10 cellular contexts compared by ENCODE assay signal in the genomic region with DNA sequence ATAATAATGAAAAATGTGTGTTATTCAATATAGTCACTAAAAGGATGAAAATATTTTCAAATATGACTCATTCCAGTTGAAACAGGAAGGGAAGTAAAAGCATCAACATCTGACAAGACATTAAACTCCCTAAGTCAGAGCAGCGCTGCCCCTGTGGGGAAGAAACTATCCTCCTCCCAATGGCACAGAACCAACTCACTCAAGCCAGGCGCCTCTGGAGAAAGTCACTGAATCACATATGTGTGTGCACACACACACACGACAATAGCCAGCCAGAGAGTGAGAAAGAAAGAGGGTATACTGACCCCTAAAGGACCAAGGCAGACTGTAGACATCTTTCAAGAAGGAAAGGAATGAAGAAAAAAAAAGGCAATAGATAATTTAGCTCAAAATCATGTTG.
A peak's percentile ranks its signal among the peaks of the same experiment; 100 is the strongest.
DNase-seq lines count a peak whose midpoint lies in the region; ATAC-seq, FAIRE-seq and TF ChIP-seq lines count a peak whose summit lies in the region.
"Had no signal": no experiment of that assay in that cellular context is flagged by ENCODE, and none has a peak within 500 bp of the region (broad histone marks: within the 10 kb centered on the region; RNA-seq: fewer than 3 reads in every experiment).

No MANE protein-coding gene starts in this region.

- H3K27ac Mint-ChIP-seq in astrocyte (ENCODE audit: unreplicated experiment): no peak overlapping the region
- H3K27ac Mint-ChIP-seq in immature natural killer cell: no peak overlapping the region
- H3K27ac Mint-ChIP-seq: activated T-cell treated with anti-CD3 and anti-CD28 coated beads, Interleukin-2, amount 50 U/mL, for 72 hours had no signal

- DNase-seq in NCI-H82 (lab: John Stamatoyannopoulos, UW): peak; percentile 13
- DNase-seq in NCI-H82 treated with DMSO at 0.1 percent for 48 hours (lab: John Stamatoyannopoulos, UW; ENCODE audit: unreplicated experiment): no peak
- peak; percentile 73 for DNase-seq in astrocyte (ENCODE audit: low read depth)
- DNase-seq in islet precursor cell: peak; percentile 71
- DNase-seq in urothelium cell line (ENCODE audit: low spot score): peak; percentile 37
- DNase-seq in mesenteric fat pad (ENCODE audit: low spot score): no peak
- no peak for DNase-seq in immature natural killer cell

- no peaks in the 10 kb centered on the region for H3K36me3 ChIP-seq in astrocyte (ENCODE audit: insufficient read depth, low read length)

- peaks cover 21% of the 10 kb centered on the region for H3K4me1 ChIP-seq in astrocyte (ENCODE audit: insufficient read depth, low read length)
- H3K4me1 ChIP-seq: A549 had no signal

- H3K4me3 ChIP-seq in astrocyte (ENCODE audit: insufficient read depth, low read depth, low read length): no peak overlapping the region
- H3K4me3 ChIP-seq: A549 had no signal

- H4K20me1 ChIP-seq in astrocyte (ENCODE audit: insufficient read depth, low read length): no peaks in the 10 kb centered on the region

- no peaks in the 10 kb centered on the region for H3K27me3 Mint-ChIP-seq in astrocyte (ENCODE audit: low read depth, unreplicated experiment)
- peaks cover 5 to 11% (median 7%) of the 10 kb centered on the region in 3 donors for H3K27me3 Mint-ChIP-seq in immature natural killer cell (ENCODE audit: low read depth in 3 of 3)

- TF ChIP-seq CTCF in astrocyte (IDR thresholded peaks at IDR 0.05; ENCODE audit: insufficient read depth, low read depth, low read length): peak; percentile 37

- H3K27me3 ChIP-seq in astrocyte (ENCODE audit: insufficient read depth, low read length): no peaks in the 10 kb centered on the region

- ATAC-seq in GM21367 (IDR thresholded peaks at IDR 0.05; ENCODE audit: unreplicated experiment): no peak
- ATAC-seq: activated T-cell treated with anti-CD3 and anti-CD28 coated beads, Interleukin-2, amount 50 U/mL, for 72 hours had no signal

- H3K4me1 Mint-ChIP-seq in astrocyte (ENCODE audit: low read depth, unreplicated experiment): no peaks in the 10 kb centered on the region
- H3K4me1 Mint-ChIP-seq in immature natural killer cell: no peaks in the 10 kb centered on the region

- no peaks in the 10 kb centered on the region for H3K36me3 Mint-ChIP-seq in astrocyte (ENCODE audit: low read depth, unreplicated experiment)
- H3K36me3 Mint-ChIP-seq in immature natural killer cell: no peaks in the 10 kb centered on the region

- H3K4me2 ChIP-seq in astrocyte (ENCODE audit: low read length): peak overlapping the region; percentile 64
- H3K4me2 ChIP-seq: A549 had no signal

- peak; percentile 78 for FAIRE-seq in astrocyte (lab: Jason Lieb, UNC)
- FAIRE-seq in urothelium cell line (lab: Jason Lieb, UNC): no peak
- FAIRE-seq: A549 had no signal

- H3K9ac ChIP-seq in astrocyte (ENCODE audit: low read length): no peak overlapping the region

- no peaks in the 10 kb centered on the region for H3K9me3 ChIP-seq in astrocyte (ENCODE audit: insufficient read depth, low read depth, low read length)
- H3K9me3 ChIP-seq: A549 had no signal

- no peaks in the 10 kb centered on the region for H3K9me3 Mint-ChIP-seq in astrocyte (ENCODE audit: unreplicated experiment)
- no peaks in the 10 kb centered on the region for H3K9me3 Mint-ChIP-seq in immature natural killer cell
- H3K9me3 Mint-ChIP-seq: activated T-cell treated with anti-CD3 and anti-CD28 coated beads, Interleukin-2, amount 50 U/mL, for 72 hours had no signal

- H3K27ac ChIP-seq in astrocyte (ENCODE audit: low read depth, low read length): peak overlapping the region; percentile 24
- H3K27ac ChIP-seq: A549 had no signal

- H3K79me2 ChIP-seq in astrocyte (ENCODE audit: insufficient read depth, low read length): no peaks in the 10 kb centered on the region

- H2AFZ ChIP-seq in astrocyte (ENCODE audit: low read depth, low read length): peak overlapping the region; percentile 3

- H3K4me3 Mint-ChIP-seq in astrocyte (ENCODE audit: unreplicated experiment) (no peak overlapping the region), immature natural killer cell (no peak overlapping the region)
- H3K4me3 Mint-ChIP-seq: activated T-cell treated with anti-CD3 and anti-CD28 coated beads, Interleukin-2, amount 50 U/mL, for 72 hours had no signal

Comparison
In these comparisons a context has a peak if more than half of its experiments do, and no peak if none do; other contexts are left out.
1. DNase-seq: peak in NCI-H82 (single experiment), astrocyte (single experiment), islet precursor cell (single experiment) and urothelium cell line (single experiment); none in NCI-H82 treated with DMSO at 0.1 percent for 48 hours (single experiment), mesenteric fat pad (single experiment) and immature natural killer cell (0 of 3).